In the genomic region with DNA sequence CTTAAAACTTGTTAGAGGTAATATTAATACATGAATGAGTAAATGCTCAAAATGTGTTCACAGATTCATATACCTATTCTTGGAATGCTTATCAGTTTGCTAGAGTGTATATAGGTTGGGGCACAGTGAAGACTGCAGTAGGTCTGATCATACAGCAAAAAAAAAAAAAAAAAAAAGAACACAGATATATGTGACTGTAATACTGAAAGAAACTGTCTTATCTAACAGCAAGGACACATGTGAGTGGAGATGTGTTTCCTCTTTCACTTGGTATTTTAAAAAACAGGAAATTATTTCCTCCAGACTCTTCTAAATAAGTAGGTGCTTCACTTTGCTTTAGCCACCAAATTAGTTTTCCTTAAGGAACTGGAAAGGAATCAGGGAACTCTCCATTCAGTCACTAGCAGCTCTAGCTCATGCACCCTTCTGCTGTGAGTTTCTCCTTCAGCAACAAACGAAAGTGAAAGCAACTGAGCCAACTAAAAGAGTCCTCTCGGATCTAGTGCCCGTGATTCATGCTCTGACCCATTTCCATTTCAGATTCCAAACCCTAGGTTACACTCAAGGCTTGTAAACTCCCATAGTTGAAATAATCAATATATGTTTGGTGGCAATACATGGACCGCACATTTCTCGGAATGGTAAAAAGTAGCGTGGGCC, we compare ENCODE assay signal across 8 cellular contexts.
DNase-seq lines count a peak whose midpoint lies in the region; ATAC-seq and TF ChIP-seq lines count a peak whose summit lies in the region.

No MANE protein-coding gene starts in this region.

- H3K36me3 Mint-ChIP-seq in naive thymus-derived CD4-positive, alpha-beta T cell, result no peaks in the 10 kb centered on the region

- peak overlapping the region; percentile 73 for H3K4me3 ChIP-seq in ACC112 (ENCODE audit: low read depth, low read length)
- peak overlapping the region; percentile 22 for H3K4me3 ChIP-seq in OCI-LY1 (ENCODE audit: low read depth, low read length, poor library complexity, severe bottlenecking)
- peak overlapping the region; percentile 53 for H3K4me3 ChIP-seq in naive thymus-derived CD4-positive, alpha-beta T cell (ENCODE audit: low read length)

- peak; percentile 25 for DNase-seq in central memory CD4-positive, alpha-beta T cell
- peak in 7 of 9 donors; percentile 16 to 50 (median 36) for DNase-seq in naive thymus-derived CD4-positive, alpha-beta T cell
- DNase-seq in caudate nucleus (lab: John Stamatoyannopoulos, UW) (no peak), NCI-H69 (lab: John Stamatoyannopoulos, UW) (no peak)

- peak overlapping the region; percentile 54 for H3K27ac ChIP-seq in ACC112 (ENCODE audit: low read depth, low read length)
- no peak overlapping the region for H3K27ac ChIP-seq in OCI-LY1 (ENCODE audit: low read depth, low read length, poor library complexity, severe bottlenecking)
- H3K27ac ChIP-seq in naive thymus-derived CD4-positive, alpha-beta T cell (ENCODE audit: low read depth, low read length), result no peak overlapping the region
- H3K27ac ChIP-seq in caudate nucleus (ENCODE audit: low read depth, low read length), result no peak overlapping the region

- no peaks in the 10 kb centered on the region for H3K9me2 ChIP-seq in OCI-LY1 (ENCODE audit: low read depth, low read length)

- no peaks in the 10 kb centered on the region for H3K9me3 ChIP-seq in OCI-LY1 (ENCODE audit: low read length)
- no peaks in the 10 kb centered on the region for H3K9me3 ChIP-seq in naive thymus-derived CD4-positive, alpha-beta T cell (ENCODE audit: control insufficient read depth in 2 of 3, low read length in 3 of 3)

- ATAC-seq in GM18858 (IDR thresholded peaks at IDR 0.05; ENCODE audit: unreplicated experiment), result peak; percentile 94
- peak; percentile 91 for ATAC-seq in HG03095 (IDR thresholded peaks at IDR 0.05; ENCODE audit: unreplicated experiment)
- peak; percentile 57 for ATAC-seq in naive thymus-derived CD4-positive, alpha-beta T cell

- H4K20me1 ChIP-seq in OCI-LY1 (ENCODE audit: insufficient read depth, low read length), result no peaks in the 10 kb centered on the region

- peaks cover 0 to 1% (median 0%) of the 10 kb centered on the region in 11 donors for H3K9me3 Mint-ChIP-seq in naive thymus-derived CD4-positive, alpha-beta T cell

- no peaks in the 10 kb centered on the region for H3K79me2 ChIP-seq in ACC112 (ENCODE audit: control insufficient read depth, insufficient read depth, low read length, unreplicated experiment)
- H3K79me2 ChIP-seq in OCI-LY1 (ENCODE audit: insufficient read depth, low read length), result no peaks in the 10 kb centered on the region

- no peaks in the 10 kb centered on the region for H3K27me3 Mint-ChIP-seq in naive thymus-derived CD4-positive, alpha-beta T cell

- no peaks in the 10 kb centered on the region for H3K36me3 ChIP-seq in ACC112 (ENCODE audit: insufficient read depth, low read length)
- H3K36me3 ChIP-seq in OCI-LY1 (ENCODE audit: insufficient read depth, low read length), result no peaks in the 10 kb centered on the region
- H3K36me3 ChIP-seq in naive thymus-derived CD4-positive, alpha-beta T cell (ENCODE audit: control insufficient read depth in 2 of 3, insufficient read depth in 3 of 3, low read length in 3 of 3), result no peaks in the 10 kb centered on the region

- H3K9ac ChIP-seq in OCI-LY1 (ENCODE audit: low read length), result no peak overlapping the region

- H3K4me1 Mint-ChIP-seq in naive thymus-derived CD4-positive, alpha-beta T cell, result peaks cover 3 to 10% (median 9%) of the 10 kb centered on the region in 7 donors

- peak overlapping the region; percentile 36 to 81 (median 73) for H3K4me3 Mint-ChIP-seq in naive thymus-derived CD4-positive, alpha-beta T cell

- peak overlapping the region; percentile 65 for H2AFZ ChIP-seq in ACC112 (ENCODE audit: low read length, unreplicated experiment)
- no peak overlapping the region for H2AFZ ChIP-seq in OCI-LY1 (ENCODE audit: low read length)

- POLR2A ChIA-PET in naive thymus-derived CD4-positive, alpha-beta T cell (lab: Charles Lee), result no interaction called here

- no peak for TF ChIP-seq CTCF in OCI-LY1 (IDR thresholded peaks at IDR 0.05; ENCODE audit: low read length)

- H3K27me3 ChIP-seq in ACC112 (ENCODE audit: insufficient read depth, low read length) (no peaks in the 10 kb centered on the region), OCI-LY1 (ENCODE audit: insufficient read depth, low read length) (no peaks in the 10 kb centered on the region)
- no peaks in the 10 kb centered on the region for H3K27me3 ChIP-seq in naive thymus-derived CD4-positive, alpha-beta T cell (ENCODE audit: control insufficient read depth in 2 of 2, insufficient read depth in 2 of 2, low read length in 2 of 2)

- H3K27ac Mint-ChIP-seq in naive thymus-derived CD4-positive, alpha-beta T cell, result peak overlapping the region; percentile 33 to 83 (median 49)

- no peaks in the 10 kb centered on the region for H3F3A ChIP-seq in OCI-LY1 (ENCODE audit: insufficient read depth, low read length)

- CTCF ChIA-PET in naive thymus-derived CD4-positive, alpha-beta T cell (lab: Charles Lee), result no interaction called here

- H3K4me1 ChIP-seq in ACC112 (ENCODE audit: control insufficient read depth, insufficient read depth, low read length, unreplicated experiment) (peaks cover 15% of the 10 kb centered on the region), OCI-LY1 (ENCODE audit: insufficient read depth, low read length, severe bottlenecking) (no peaks in the 10 kb centered on the region)
- no peaks in the 10 kb centered on the region for H3K4me1 ChIP-seq in naive thymus-derived CD4-positive, alpha-beta T cell (ENCODE audit: control insufficient read depth in 2 of 2, insufficient read depth in 2 of 2, low read length in 2 of 2)

- H3K4me2 ChIP-seq in OCI-LY1 (ENCODE audit: low read length), result peak overlapping the region; percentile 41

- intact Hi-C loops in naive thymus-derived CD4-positive, alpha-beta T cell (cut with micrococcal nuclease), result loop anchor here (1.0 to 10.0 kb wide), 4 partner anchors 19 to 173 kb away; a partner anchor contains a TSS

Comparison
In these comparisons a context has a peak if more than half of its experiments do, and no peak if none do; other contexts are left out.
1. H3K4me3 ChIP-seq: peak in every context shown above with its lines; median percentile 73 in ACC112; 53 in naive thymus-derived CD4-positive, alpha-beta T cell; 22 in OCI-LY1.
2. DNase-seq: peak in central memory CD4-positive, alpha-beta T cell (single experiment) and naive thymus-derived CD4-positive, alpha-beta T cell (7 of 9); none in caudate nucleus (0 of 61) and NCI-H69 (single experiment).
3. Peak in every context shown above with its lines, with median percentiles within 50 percentile points of each other: ATAC-seq.